8 cellular contexts compared by ENCODE assay signal in genomic region chr3:50272911-50273688, GRCh38. TPM values are rescaled to one million over a fixed set of nuclear protein-coding genes. Genes with fewer than 3 reads are reported as not detected.
DNase-seq lines count a peak whose midpoint lies in the region; ATAC-seq, FAIRE-seq and TF ChIP-seq lines count a peak whose summit lies in the region.

No MANE protein-coding gene starts in this region.

- H3K9ac ChIP-seq in endothelial cell of umbilical vein (replicated peaks; ENCODE audit: extremely low read depth, insufficient read depth, low read length), result no peak overlapping the region

- no peaks in the 10 kb centered on the region for H3K36me3 ChIP-seq in BE2C
- no peaks in the 10 kb centered on the region for H3K36me3 ChIP-seq in endothelial cell of umbilical vein (ENCODE audit: control insufficient read depth in 2 of 2, extremely low read depth in 1 of 2, insufficient read depth in 2 of 2, low read length in 2 of 2)

- POLR2A ChIA-PET in endothelial cell of umbilical vein (lab: Charles Lee), result no interaction called here

- H3K27me3 ChIP-seq in BE2C (peaks cover 43% of the 10 kb centered on the region), endothelial cell of umbilical vein (ENCODE audit: control insufficient read depth in 2 of 2, insufficient read depth in 2 of 2, low read length in 2 of 2) (peaks cover 18 to 24% of the 10 kb centered on the region in 2 experiments)

- intact Hi-C loops in endothelial cell of umbilical vein (cut with micrococcal nuclease), result loop anchor here (1.0 kb wide), 4 partner anchors 13 to 79 kb away; no protein-coding TSS in a partner anchor

- peak; percentile 97 for FAIRE-seq in endothelial cell of umbilical vein (lab: Jason Lieb, UNC)

- dilution Hi-C loops in endothelial cell of umbilical vein (cut with MboI; ENCODE audit: extremely low pct_ligation_motif_present, low sequenced_read_pairs), result no loop called here

- DNase-seq in BE2C (peak; percentile 71), GM19238 (ENCODE audit: insufficient read length, low spot score) (peak; percentile 99), NOMO-1 treated with DMSO at 0.1 percent for 48 hours (lab: John Stamatoyannopoulos, UW; ENCODE audit: unreplicated experiment) (peak; percentile 80), endothelial cell of umbilical vein (ENCODE audit: low read depth, low spot score) (peak; percentile 84), midbrain (lab: John Stamatoyannopoulos, UW) (peak; percentile 93)
- peak; percentile 50 for DNase-seq in activated CD8-positive, alpha-beta memory T cell treated with anti-CD3 and anti-CD28 coated beads, Interleukin-2, amount 50 U/mL, for 1 hour (ENCODE audit: extremely low read depth)
- DNase-seq in stimulated activated CD8-positive, alpha-beta memory T cell treated with anti-CD3 and anti-CD28 coated beads, Interleukin-15, amount 100 ng/mL, for 48 hours (ENCODE audit: low read depth in 2 of 2), result peak; percentile 76 to 80

- no peak for TF ChIP-seq POLR2A in endothelial cell of umbilical vein (IDR thresholded peaks at IDR 0.05; ENCODE audit: low read depth, low read length)

- H3K4me3 ChIP-seq in BE2C (ENCODE audit: low read depth, low read length) (no peak overlapping the region), endothelial cell of umbilical vein (replicated peaks in 1 of 3; ENCODE audit: insufficient read depth in 1 of 3, low read depth in 1 of 3, low read length in 3 of 3) (peak overlapping the region in 2 of 3 experiments; percentile 13 to 14)

- H2AFZ ChIP-seq in endothelial cell of umbilical vein (ENCODE audit: low read depth, low read length), result peak overlapping the region; percentile 80

- H4K20me1 ChIP-seq in endothelial cell of umbilical vein (replicated peaks; ENCODE audit: control insufficient read depth, extremely low read depth, insufficient read depth, low read length), result no peaks in the 10 kb centered on the region

- CTCF ChIA-PET in endothelial cell of umbilical vein (lab: Charles Lee), result interaction anchor here (1.1 to 4.9 kb wide), 4 partner anchors 46 to 109 kb away, joined by 3 to 53 read pairs (median 30); partner anchors contain the start of gene HYAL2

- no peaks in the 10 kb centered on the region for H3K9me1 ChIP-seq in endothelial cell of umbilical vein (replicated peaks; ENCODE audit: control insufficient read depth, extremely low read depth, insufficient read depth, low read length)

- no peaks in the 10 kb centered on the region for H3K79me2 ChIP-seq in endothelial cell of umbilical vein (ENCODE audit: control insufficient read depth, insufficient read depth, low read length)

- H3K9me3 ChIP-seq in BE2C, result no peaks in the 10 kb centered on the region
- no peaks in the 10 kb centered on the region for H3K9me3 ChIP-seq in endothelial cell of umbilical vein (replicated peaks; ENCODE audit: control insufficient read depth, insufficient read depth, low read length)

- no peak overlapping the region for H3K27ac ChIP-seq in endothelial cell of umbilical vein (ENCODE audit: insufficient read depth, low read depth, low read length)

- peak overlapping the region; percentile 85 for H3K4me2 ChIP-seq in endothelial cell of umbilical vein (ENCODE audit: insufficient read depth, low read length)

- H3K4me1 ChIP-seq in BE2C, result no peaks in the 10 kb centered on the region
- peaks cover 2% of the 10 kb centered on the region for H3K4me1 ChIP-seq in endothelial cell of umbilical vein (ENCODE audit: control insufficient read depth, extremely low read depth, insufficient read depth, low read length)

- TF ChIP-seq CTCF in BE2C (IDR thresholded peaks at IDR 0.05; ENCODE audit: low read depth, low read length) (peak; percentile 76), endothelial cell of umbilical vein (IDR thresholded peaks at IDR 0.05; ENCODE audit: extremely low read depth in 1 of 2, insufficient read depth in 1 of 2, low read depth in 1 of 2, low read length in 2 of 2) (peak; percentile 93 to 98)

- no TSS peak for BruUV-seq in endothelial cell of umbilical vein (replicated peaks; lab: Mats Ljungman, UMichigan)

- peak; percentile 82 for ATAC-seq in HG03442 (IDR thresholded peaks at IDR 0.05; ENCODE audit: unreplicated experiment)

TF ChIP-seq in endothelial cell of umbilical vein, 7 proteins besides CTCF, POLR2A, EP300 and RAD21:
- TF ChIP-seq GATA2 (IDR thresholded peaks at IDR 0.05; ENCODE audit: insufficient read depth, insufficient read length, low read depth, low read length), result no peak
- peak; percentile 9 for TF ChIP-seq EZH2 (IDR thresholded peaks at IDR 0.05; ENCODE audit: borderline replicate concordance, low read depth, low read length, severe bottlenecking)

RNA-seq across cellular contexts. Expression of gene SEMA3B, which starts 4.2 kb away (rescaled TPM):
- 1.5 TPM for polyA plus RNA-seq in BE2C (2012; ENCODE audit: insufficient read depth, insufficient read length, low read depth)
- total RNA-seq in endothelial cell of umbilical vein, result 0.97 and 1.5 TPM in 2 replicates
- polyA plus RNA-seq in endothelial cell of umbilical vein, result 1.2 and 1.4 TPM in 2 replicates
- polyA plus RNA-seq in endothelial cell of umbilical vein (2011; cell fraction: cytosol; rRNA removed), result 0.35 and 0.69 TPM in 2 replicates
- 8.0 and 8.3 TPM in 2 replicates for polyA plus RNA-seq in endothelial cell of umbilical vein (2011; cell fraction: nucleus; rRNA removed)
- 0.68 and 0.94 TPM in 2 replicates for polyA plus RNA-seq in endothelial cell of umbilical vein (2012)
- polyA minus RNA-seq in endothelial cell of umbilical vein, result 0.66 and 1.4 TPM in 2 replicates
- 58.9 TPM for polyA minus RNA-seq in endothelial cell of umbilical vein (2011; cell fraction: cytosol; rRNA and poly(A)+ RNA removed)
- polyA minus RNA-seq in endothelial cell of umbilical vein (2011; cell fraction: nucleus; rRNA and poly(A)+ RNA removed), result 2.1 and 3.9 TPM in 2 replicates

RNA-seq across cellular contexts. Expression of gene LSMEM2, which starts 5.8 kb away (rescaled TPM):
- not detected for polyA plus RNA-seq in BE2C (2012; ENCODE audit: insufficient read depth, insufficient read length, low read depth)
- total RNA-seq in endothelial cell of umbilical vein, result not detected in 2 replicates
- polyA plus RNA-seq in endothelial cell of umbilical vein, result not detected in 2 replicates
- polyA plus RNA-seq in endothelial cell of umbilical vein (2011; cell fraction: cytosol; rRNA removed), result not detected in 2 replicates
- not detected in 2 replicates for polyA plus RNA-seq in endothelial cell of umbilical vein (2011; cell fraction: nucleus; rRNA removed)
- not detected in 2 replicates for polyA plus RNA-seq in endothelial cell of umbilical vein (2012)
- not detected in 2 replicates for polyA minus RNA-seq in endothelial cell of umbilical vein
- polyA minus RNA-seq in endothelial cell of umbilical vein (2011; cell fraction: cytosol; rRNA and poly(A)+ RNA removed), result not detected
- not detected in 2 replicates for polyA minus RNA-seq in endothelial cell of umbilical vein (2011; cell fraction: nucleus; rRNA and poly(A)+ RNA removed)

RNA-seq across cellular contexts. Expression of gene IFRD2, which starts 19.1 kb away (rescaled TPM):
- 300 TPM for polyA plus RNA-seq in BE2C (2012; ENCODE audit: insufficient read depth, insufficient read length, low read depth)
- total RNA-seq in endothelial cell of umbilical vein, result 109 and 111 TPM in 2 replicates
- 99.4 and 101 TPM in 2 replicates for polyA plus RNA-seq in endothelial cell of umbilical vein
- 73.1 and 74.5 TPM in 2 replicates for polyA plus RNA-seq in endothelial cell of umbilical vein (2011; cell fraction: cytosol; rRNA removed)
- 207 and 228 TPM in 2 replicates for polyA plus RNA-seq in endothelial cell of umbilical vein (2011; cell fraction: nucleus; rRNA removed)
- polyA plus RNA-seq in endothelial cell of umbilical vein (2012), result 66.3 and 90.3 TPM in 2 replicates
- 43.0 and 57.1 TPM in 2 replicates for polyA minus RNA-seq in endothelial cell of umbilical vein
- polyA minus RNA-seq in endothelial cell of umbilical vein (2011; cell fraction: cytosol; rRNA and poly(A)+ RNA removed), result 96.3 TPM
- 40.2 and 42.9 TPM in 2 replicates for polyA minus RNA-seq in endothelial cell of umbilical vein (2011; cell fraction: nucleus; rRNA and poly(A)+ RNA removed)

RNA-seq across cellular contexts. Expression of gene HYAL3, which starts 26.1 kb away (rescaled TPM):
- 4.2 TPM for polyA plus RNA-seq in BE2C (2012; ENCODE audit: insufficient read depth, insufficient read length, low read depth)
- 3.8 and 4.8 TPM in 2 replicates for total RNA-seq in endothelial cell of umbilical vein
- 11.5 and 12.8 TPM in 2 replicates for polyA plus RNA-seq in endothelial cell of umbilical vein
- polyA plus RNA-seq in endothelial cell of umbilical vein (2011; cell fraction: cytosol; rRNA removed), result 8.1 TPM in 2 replicates
- polyA plus RNA-seq in endothelial cell of umbilical vein (2011; cell fraction: nucleus; rRNA removed), result 6.4 and 8.0 TPM in 2 replicates
- 4.0 and 5.3 TPM in 2 replicates for polyA plus RNA-seq in endothelial cell of umbilical vein (2012)
- 4.0 and 5.6 TPM in 2 replicates for polyA minus RNA-seq in endothelial cell of umbilical vein
- polyA minus RNA-seq in endothelial cell of umbilical vein (2011; cell fraction: cytosol; rRNA and poly(A)+ RNA removed), result 23.4 TPM
- 0.96 and 2.4 TPM in 2 replicates for polyA minus RNA-seq in endothelial cell of umbilical vein (2011; cell fraction: nucleus; rRNA and poly(A)+ RNA removed)

RNA-seq across cellular contexts. Expression of gene NAA80, which starts 26.1 kb away (rescaled TPM):
- polyA plus RNA-seq in BE2C (2012; ENCODE audit: insufficient read depth, insufficient read length, low read depth), result 16.1 TPM
- 9.0 and 9.7 TPM in 2 replicates for total RNA-seq in endothelial cell of umbilical vein
- 13.1 and 17.7 TPM in 2 replicates for polyA plus RNA-seq in endothelial cell of umbilical vein
- polyA plus RNA-seq in endothelial cell of umbilical vein (2011; cell fraction: cytosol; rRNA removed), result 5.4 and 6.5 TPM in 2 replicates
- 16.1 and 21.1 TPM in 2 replicates for polyA plus RNA-seq in endothelial cell of umbilical vein (2011; cell fraction: nucleus; rRNA removed)
- 8.5 and 8.6 TPM in 2 replicates for polyA plus RNA-seq in endothelial cell of umbilical vein (2012)
- polyA minus RNA-seq in endothelial cell of umbilical vein, result 6.2 and 6.8 TPM in 2 replicates
- 7.5 TPM for polyA minus RNA-seq in endothelial cell of umbilical vein (2011; cell fraction: cytosol; rRNA and poly(A)+ RNA removed)
- 4.4 and 5.0 TPM in 2 replicates for polyA minus RNA-seq in endothelial cell of umbilical vein (2011; cell fraction: nucleus; rRNA and poly(A)+ RNA removed)
